8 cellular contexts compared by ENCODE assay signal in the genomic region with DNA sequence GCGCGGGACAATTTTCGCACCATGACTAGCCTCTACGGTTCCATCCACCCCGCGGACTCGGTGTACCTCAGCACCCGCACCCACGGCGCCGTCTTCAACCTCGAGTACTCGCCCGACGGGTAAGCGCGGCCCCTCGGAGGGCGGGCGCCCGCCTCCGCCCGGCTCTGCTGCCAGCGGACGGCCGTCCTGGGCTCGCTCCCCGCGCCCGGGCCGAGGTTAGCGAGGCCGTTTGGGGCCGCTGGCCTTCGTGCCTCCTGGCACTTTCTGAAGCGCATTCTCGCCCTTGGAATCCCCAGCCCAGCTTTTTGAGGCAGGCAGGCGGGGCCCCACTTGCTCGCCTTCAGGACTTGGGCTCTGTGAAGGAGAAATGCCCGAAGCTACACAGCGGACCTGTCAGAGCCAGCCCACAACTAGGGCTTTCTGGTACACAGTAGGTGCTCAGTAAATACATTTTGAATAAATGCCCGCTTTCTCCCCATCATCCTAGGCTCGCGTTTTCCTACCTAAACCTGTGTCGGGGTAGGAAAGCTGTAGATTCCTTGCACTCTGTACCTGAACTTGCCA. TPM values are rescaled to one million over a fixed set of nuclear protein-coding genes. Genes with fewer than 3 reads are reported as not detected.
DNase-seq lines count a peak whose midpoint lies in the region; ATAC-seq, FAIRE-seq and TF ChIP-seq lines count a peak whose summit lies in the region.

No MANE protein-coding gene starts in this region.

- no TSS peak for BruUV-seq in HCT116 (replicated peaks; lab: Mats Ljungman, UMichigan)

- peaks cover 4% of the 10 kb centered on the region for H3K36me3 Mint-ChIP-seq in activated naive CD8-positive, alpha-beta T cell treated with anti-CD3 and anti-CD28 coated beads for 36 hours

- H3K9me2 ChIP-seq in HCT116 (ENCODE audit: insufficient read depth) = no peaks in the 10 kb centered on the region

- H3K4me1 ChIP-seq in HCT116 (ENCODE audit: control insufficient read depth in 1 of 2, insufficient read depth in 2 of 2, low read length in 2 of 2) = peaks cover 10 to 20% of the 10 kb centered on the region in 2 experiments; a peak in 3 of 4 replicates
- H3K4me1 ChIP-seq in iPS DF 6.9 (ENCODE audit: control insufficient read depth, insufficient read depth, low read length) = no peaks in the 10 kb centered on the region
- peaks cover 20 to 26% (median 20%) of the 10 kb centered on the region in 3 donors for H3K4me1 ChIP-seq in skeletal muscle tissue (ENCODE audit: control insufficient read depth in 3 of 3, insufficient read depth in 3 of 3, low read length in 3 of 3)

- CTCF ChIA-PET in HCT116 (lab: Charles Lee) = interaction anchor here (1.2 kb wide), 1 partner anchor 16 kb away, joined by 3 read pairs; the partner anchor contains the start of gene EXOSC3

- no peak for DNase-seq in GM12891 (ENCODE audit: insufficient read length, low spot score)
- DNase-seq in HCT116 (ENCODE audit: low read depth, low spot score) = no peak
- DNase-seq in M059J (ENCODE audit: low read depth) = peak; percentile 44
- DNase-seq in activated naive CD8-positive, alpha-beta T cell treated with anti-CD3 and anti-CD28 coated beads for 36 hours = peak; percentile 54
- DNase-seq in iPS DF 6.9 (ENCODE audit: low read depth, low spot score) = no peak
- no peak for DNase-seq in NOMO-1 treated with dmso at 0.1 percent for 144 hours (lab: John Stamatoyannopoulos, UW; ENCODE audit: unreplicated experiment)
- no peak for DNase-seq in GM19239 (ENCODE audit: insufficient read length, low spot score)

- H3K4me2 ChIP-seq in HCT116 (ENCODE audit: low read length) = peak overlapping the region; percentile 87

- peak; percentile 41 for FAIRE-seq in GM12891 (lab: Jason Lieb, UNC)
- FAIRE-seq in GM19239 (lab: Jason Lieb, UNC) = no peak

- H2AFZ ChIP-seq in HCT116 (ENCODE audit: low read depth, low read length, poor library complexity, severe bottlenecking) = no peak overlapping the region

- POLR2A ChIA-PET in HCT116 (lab: Charles Lee) = no interaction called here

- H3K79me2 ChIP-seq in HCT116 (ENCODE audit: insufficient read depth, low read length) = peaks cover 56% of the 10 kb centered on the region

- H3K36me3 ChIP-seq in HCT116 (ENCODE audit: control insufficient read depth in 1 of 2, insufficient read depth in 2 of 2, low read length in 2 of 2) (0 out of 4 replicates have a peak, but pooled peaks cover 0 to 4% of the 10 kb centered on the region in 2 experiments), iPS DF 6.9 (ENCODE audit: control insufficient read depth, insufficient read depth, low read length) (no peaks in the 10 kb centered on the region), skeletal muscle tissue (ENCODE audit: control insufficient read depth in 3 of 3, insufficient read depth in 3 of 3, low read length in 3 of 3) (no peaks in the 10 kb centered on the region)

- no peaks in the 10 kb centered on the region for H3K9me3 Mint-ChIP-seq in activated naive CD8-positive, alpha-beta T cell treated with anti-CD3 and anti-CD28 coated beads for 36 hours

- H3K27ac Mint-ChIP-seq in activated naive CD8-positive, alpha-beta T cell treated with anti-CD3 and anti-CD28 coated beads for 36 hours = peak overlapping the region; percentile 77

- RAD21 ChIA-PET in HCT116 (lab: Charles Lee; ENCODE audit: low non-redundant PET in 1 of 2, low total read pairs in 2 of 2, uncharacterized antibody in 2 of 2, unreplicated experiment in 2 of 2) = no interaction called here

- TF ChIP-seq RAD21 in HCT116 (IDR thresholded peaks at IDR 0.05; ENCODE audit: low read depth) = no peak

- H3K27me3 ChIP-seq in HCT116 (ENCODE audit: insufficient read depth, low read length) (no peaks in the 10 kb centered on the region), iPS DF 6.9 (ENCODE audit: control insufficient read depth, insufficient read depth, low read length) (no peaks in the 10 kb centered on the region), skeletal muscle tissue (ENCODE audit: control insufficient read depth in 3 of 3, insufficient read depth in 3 of 3, low read length in 3 of 3) (no peaks in the 10 kb centered on the region)

- peak; percentile 34 for ATAC-seq in HCT116

- intact Hi-C loops in HCT116 (cut with micrococcal nuclease) = loop anchor here (2.0 to 5.0 kb wide), 2 partner anchors 29 to 101 kb away; partner anchors contain the start of gene SLC25A51

- H3K4me3 ChIP-seq in HCT116 (replicated peaks in 1 of 2; ENCODE audit: low read depth in 1 of 2, low read length in 2 of 2) (peak overlapping the region; percentile 77 to 87), iPS DF 6.9 (ENCODE audit: low read length) (peak overlapping the region; percentile 79), skeletal muscle tissue (ENCODE audit: low read length in 3 of 3) (peak overlapping the region; percentile 99 to 100 (median 100))

- peak overlapping the region; percentile 84 for H3K9ac ChIP-seq in HCT116 (ENCODE audit: low read length)
- H3K9ac ChIP-seq in skeletal muscle tissue (ENCODE audit: low read depth in 1 of 3, low read length in 3 of 3) = peak overlapping the region; percentile 89 to 95 (median 95)

- peaks cover 6% of the 10 kb centered on the region; the same call in 1 of the 2 replicates for H4K20me1 ChIP-seq in HCT116 (ENCODE audit: insufficient read depth)

- peak overlapping the region; percentile 93 for H3K4me3 Mint-ChIP-seq in activated naive CD8-positive, alpha-beta T cell treated with anti-CD3 and anti-CD28 coated beads for 36 hours

- TF ChIP-seq POLR2A in GM12891 (IDR thresholded peaks at IDR 0.05; ENCODE audit: low read depth, low read length) (no peak), HCT116 (IDR thresholded peaks at IDR 0.05; ENCODE audit: borderline replicate concordance, extremely low read depth, insufficient read depth, insufficient read length) (no peak)

- no peaks in the 10 kb centered on the region for H3K27me3 Mint-ChIP-seq in activated naive CD8-positive, alpha-beta T cell treated with anti-CD3 and anti-CD28 coated beads for 36 hours

- H3K9me3 ChIP-seq in HCT116 (ENCODE audit: control insufficient read depth in 1 of 2, insufficient read depth in 1 of 2, low read depth in 1 of 2, low read length in 2 of 2) (no peaks in the 10 kb centered on the region), iPS DF 6.9 (ENCODE audit: control insufficient read depth, insufficient read depth, low read length) (no peaks in the 10 kb centered on the region), skeletal muscle tissue (ENCODE audit: control insufficient read depth in 3 of 3, low read length in 3 of 3) (no peaks in the 10 kb centered on the region)

- WGBS in iPS DF 6.9 (ENCODE audit: insufficient coverage, insufficient read length) = no CpG with 5 or more reads among the region's 45 CpGs

- peaks cover 30% of the 10 kb centered on the region for H3K4me1 Mint-ChIP-seq in activated naive CD8-positive, alpha-beta T cell treated with anti-CD3 and anti-CD28 coated beads for 36 hours

- no peak for TF ChIP-seq CTCF in HCT116 (IDR thresholded peaks at IDR 0.05 in 2 of 3, conservative IDR thresholded peaks at IDR 0.05 in 1 of 3; ENCODE audit: borderline replicate concordance in 1 of 3, insufficient read depth in 1 of 3, low read depth in 2 of 3, low read length in 2 of 3)

- H3K27ac ChIP-seq in HCT116 (ENCODE audit: low read depth, low read length) (peak overlapping the region; percentile 91), iPS DF 6.9 (ENCODE audit: low read length) (no peak overlapping the region), skeletal muscle tissue (ENCODE audit: low read depth, low read length) (peak overlapping the region; percentile 70)

TF ChIP-seq in GM12891, 5 proteins besides CTCF, POLR2A, EP300 and RAD21:
- TF ChIP-seq PAX5 (IDR thresholded peaks at IDR 0.05; ENCODE audit: insufficient read depth, low read length, severe bottlenecking) (no peak), POLR2AphosphoS5 (IDR thresholded peaks at IDR 0.05; ENCODE audit: low read depth, low read length) (no peak), POU2F2 (IDR thresholded peaks at IDR 0.05; ENCODE audit: low read depth, low read length) (no peak), TAF1 (IDR thresholded peaks at IDR 0.05; ENCODE audit: low read depth, low read length) (no peak), SPI1 (IDR thresholded peaks at IDR 0.05; ENCODE audit: low read depth, low read length) (no peak)

TF ChIP-seq in HCT116, 20 proteins besides CTCF, POLR2A, EP300 and RAD21:
- TF ChIP-seq MAX (IDR thresholded peaks at IDR 0.05) = no peak
- peak; percentile 92 for TF ChIP-seq ZFX (IDR thresholded peaks at IDR 0.05)

RNA-seq across cellular contexts. Expression of gene DCAF10, which starts 0.8 kb away (rescaled TPM):
- 5.8 TPM for polyA plus RNA-seq in GM12891 (2012; ENCODE audit: low read depth, missing spikeins)
- 20.6 TPM for total RNA-seq in HCT116 (2021; ENCODE audit: unreplicated experiment)
- polyA plus RNA-seq in HCT116 (2012) = 16.7 and 16.8 TPM in 2 replicates
- 29.3 and 38.5 TPM in 2 replicates for total RNA-seq in M059J (2014; rRNA removed; shearing (Covaris generic))
- 10 to 100 TPM; 10.5 to 12.9 TPM for total RNA-seq in activated naive CD8-positive, alpha-beta T cell treated with anti-CD3 and anti-CD28 coated beads for 36 hours
- total RNA-seq in skeletal muscle tissue = 13.6 TPM

RNA-seq across cellular contexts. Expression of gene EXOSC3, which starts 16.5 kb away (rescaled TPM):
- 37.2 TPM for polyA plus RNA-seq in GM12891 (2012; ENCODE audit: low read depth, missing spikeins)
- 79.6 TPM for total RNA-seq in HCT116 (2021; ENCODE audit: unreplicated experiment)
- polyA plus RNA-seq in HCT116 (2012) = 38.6 and 46.1 TPM in 2 replicates
- total RNA-seq in M059J (2014; rRNA removed; shearing (Covaris generic)) = 62.8 and 108 TPM in 2 replicates
- total RNA-seq in activated naive CD8-positive, alpha-beta T cell treated with anti-CD3 and anti-CD28 coated beads for 36 hours = 100 to 1,000 TPM; 139 to 147 TPM
- total RNA-seq in skeletal muscle tissue = 26.1 TPM

RNA-seq across cellular contexts. Expression of gene TRMT10B, which starts 47.8 kb away (rescaled TPM):
- 5.0 TPM for polyA plus RNA-seq in GM12891 (2012; ENCODE audit: low read depth, missing spikeins)
- total RNA-seq in HCT116 (2021; ENCODE audit: unreplicated experiment) (5.5 TPM), skeletal muscle tissue (2.1 TPM)
- 5.0 and 6.2 TPM in 2 replicates for polyA plus RNA-seq in HCT116 (2012)
- 1.2 and 3.6 TPM in 2 replicates for total RNA-seq in M059J (2014; rRNA removed; shearing (Covaris generic))
- total RNA-seq in activated naive CD8-positive, alpha-beta T cell treated with anti-CD3 and anti-CD28 coated beads for 36 hours = 10 to 100 TPM in 1 of 2 experiments, 1 to 10 TPM in 1; 9.4 to 10.3 TPM

Comparison
In these comparisons a context has a peak if more than half of its experiments do, and no peak if none do; other contexts are left out.
1. DNase-seq: peak in M059J (single experiment) and activated naive CD8-positive, alpha-beta T cell treated with anti-CD3 and anti-CD28 coated beads for 36 hours (single experiment); none in GM12891 (single experiment), HCT116 (single experiment), iPS DF 6.9 (single experiment), NOMO-1 treated with dmso at 0.1 percent for 144 hours (single experiment) and GM19239 (single experiment).
2. Peak in every context shown above with its lines, with median percentiles within 50 percentile points of each other: H3K4me3 ChIP-seq.